9 cellular contexts compared by ENCODE assay signal in genomic region chr3:64489361-64490044, GRCh38.
A peak's percentile ranks its signal among the peaks of the same experiment; 100 is the strongest.
DNase-seq lines count a peak whose midpoint lies in the region; ATAC-seq, FAIRE-seq and TF ChIP-seq lines count a peak whose summit lies in the region.
"Had no signal": no experiment of that assay in that cellular context is flagged by ENCODE, and none has a peak within 500 bp of the region (broad histone marks: within the 10 kb centered on the region; RNA-seq: fewer than 3 reads in every experiment).

No MANE protein-coding gene starts in this region.

- DNase-seq in BE2C (peak; percentile 85), NCI-H128 (lab: John Stamatoyannopoulos, UW; ENCODE audit: unreplicated experiment) (peak; percentile 64), bronchial epithelial cell (ENCODE audit: low read depth) (peak; percentile 57), lung (ENCODE audit: low spot score) (peak; percentile 75), pons (ENCODE audit: low spot score) (no peak), OCI-M2 (lab: John Stamatoyannopoulos, UW; ENCODE audit: unreplicated experiment) (no peak)
- DNase-seq: CD4-positive, CD25-positive, alpha-beta regulatory T cell had no signal

- H3K27ac ChIP-seq in lung (ENCODE audit: low read depth in 1 of 2, low read length in 1 of 2), result no peak overlapping the region

- H3K9me3 ChIP-seq in BE2C (no peaks in the 10 kb centered on the region), lung (ENCODE audit: control insufficient read depth in 2 of 2, insufficient read depth in 1 of 2, low read length in 1 of 2) (no peaks in the 10 kb centered on the region)

- H3K27me3 ChIP-seq in BE2C, result no peaks in the 10 kb centered on the region
- peaks cover 8% of the 10 kb centered on the region for H3K27me3 ChIP-seq in bronchial epithelial cell (ENCODE audit: control insufficient read depth, insufficient read depth, low read length)
- no peaks in the 10 kb centered on the region for H3K27me3 ChIP-seq in lung (ENCODE audit: control insufficient read depth, insufficient read depth)

- H3K36me3 ChIP-seq in BE2C (no peaks in the 10 kb centered on the region), bronchial epithelial cell (ENCODE audit: control insufficient read depth, insufficient read depth, low read length) (no peaks in the 10 kb centered on the region), lung (ENCODE audit: control insufficient read depth in 2 of 2, insufficient read depth in 2 of 2, low read length in 2 of 2) (no peaks in the 10 kb centered on the region)

- WGBS in lung, 2 donors, result 24 to 38% methylated on average over 22 to 23 of the region's 23 CpGs

- TF ChIP-seq CTCF in BE2C (IDR thresholded peaks at IDR 0.05; ENCODE audit: low read depth, low read length) (no peak), bronchial epithelial cell (IDR thresholded peaks at IDR 0.05; ENCODE audit: insufficient read depth, low read length, severe bottlenecking) (no peak), lung (IDR thresholded peaks at IDR 0.05; ENCODE audit: control extremely low read depth, extremely low read depth) (no peak)

- FAIRE-seq in bronchial epithelial cell (lab: Jason Lieb, UNC), result no peak

- H3K4me1 ChIP-seq in BE2C, result peaks cover 36% of the 10 kb centered on the region
- H3K4me1 ChIP-seq in lung (ENCODE audit: control insufficient read depth in 2 of 2, insufficient read depth in 2 of 2, low read length in 2 of 2), result peaks cover 0 to 2% of the 10 kb centered on the region in 2 donors

- peak; percentile 67 for ATAC-seq in lung (ENCODE audit: insufficient read depth, low FRiP score)
- ATAC-seq in HG03354 (IDR thresholded peaks at IDR 0.05; ENCODE audit: poor library complexity, severe bottlenecking, unreplicated experiment), result no peak
- ATAC-seq in HG03457 (IDR thresholded peaks at IDR 0.05; ENCODE audit: unreplicated experiment), result no peak

- H3K4me3 ChIP-seq in BE2C (ENCODE audit: low read depth, low read length) (peak overlapping the region; percentile 51), bronchial epithelial cell (ENCODE audit: low read depth, low read length) (peak overlapping the region; percentile 25), lung (no peak overlapping the region)

Comparison
In these comparisons a context has a peak if more than half of its experiments do, and no peak if none do; other contexts are left out.
1. DNase-seq: peak in BE2C (single experiment), NCI-H128 (single experiment), bronchial epithelial cell (single experiment) and lung (single experiment); none in pons (single experiment) and OCI-M2 (single experiment).